ENCODE assay signal across 8 cellular contexts in the genomic region with DNA sequence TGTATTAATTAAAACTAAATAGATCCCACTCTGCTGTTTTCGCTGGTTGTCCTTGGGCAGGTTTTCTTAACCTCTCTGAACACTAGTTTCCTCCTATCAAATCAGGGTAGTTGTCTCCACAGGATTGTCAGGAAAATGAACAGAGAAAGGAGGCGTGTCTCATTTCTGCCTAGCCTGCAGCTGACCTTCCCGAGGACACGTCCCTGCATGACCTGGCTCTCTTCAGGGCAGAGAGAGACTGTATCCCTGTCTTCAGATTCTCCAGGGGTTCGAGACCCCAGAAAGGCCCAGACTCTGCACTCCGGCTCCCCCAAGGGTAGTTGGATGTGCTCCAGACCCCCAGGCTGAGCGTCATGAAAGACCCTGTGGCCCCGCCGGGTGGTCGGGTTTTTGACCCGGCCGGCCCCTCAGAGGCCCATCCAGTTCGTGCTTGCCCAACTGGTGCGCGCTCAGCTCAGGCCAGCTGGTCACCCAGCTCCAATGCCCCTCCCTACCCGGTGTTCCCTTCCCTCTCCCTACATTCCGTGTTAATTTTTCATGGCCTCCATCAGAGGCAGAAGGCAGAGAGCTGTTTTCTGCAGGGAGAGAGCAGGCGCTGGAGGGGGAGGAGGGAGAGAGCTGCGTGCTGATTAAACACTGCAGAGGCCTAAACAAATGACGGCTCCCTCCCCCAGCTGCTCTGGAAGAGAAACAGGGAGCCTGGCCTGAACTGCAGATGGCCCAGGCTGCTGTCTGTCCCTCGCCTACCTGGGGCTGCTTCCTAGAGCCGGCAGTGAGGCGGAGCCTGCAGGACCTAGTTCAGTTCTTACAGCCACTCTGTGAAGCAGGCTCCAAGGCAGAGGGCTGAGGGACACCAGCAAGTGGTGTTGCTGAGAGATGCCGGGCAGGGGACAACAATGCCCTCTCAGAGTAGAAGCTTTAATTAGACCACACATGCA.
DNase-seq lines count a peak whose midpoint lies in the region; ATAC-seq and TF ChIP-seq lines count a peak whose summit lies in the region.

No MANE protein-coding gene starts in this region.

- POLR2A ChIA-PET in activated CD8-positive, alpha-beta T cell treated with anti-CD3 and anti-CD28 coated beads for 36 hours (lab: Charles Lee), result interaction anchor here (0.6 to 1.8 kb wide), 4 partner anchors 11 to 114 kb away, joined by 3 to 5 read pairs (median 3); no protein-coding TSS in a partner anchor

- H3K27me3 ChIP-seq in layer of hippocampus (ENCODE audit: control insufficient read depth, insufficient read depth, low read length), result no peaks in the 10 kb centered on the region
- no peaks in the 10 kb centered on the region for H3K27me3 ChIP-seq in tibial nerve

- 30 to 34% methylated on average over 24 of the region's 24 CpGs for WGBS in tibial nerve, 2 donors

- no peaks in the 10 kb centered on the region for H3K36me3 Mint-ChIP-seq in activated CD8-positive, alpha-beta T cell treated with anti-CD3 and anti-CD28 coated beads for 36 hours (ENCODE audit: low read depth)

- CTCF ChIA-PET in activated CD8-positive, alpha-beta T cell treated with anti-CD3 and anti-CD28 coated beads for 36 hours (lab: Charles Lee), result no interaction called here

- intact Hi-C loops in activated CD8-positive, alpha-beta T cell treated with anti-CD3 and anti-CD28 coated beads for 36 hours (cut with micrococcal nuclease), result no loop called here

- H3K27ac ChIP-seq in layer of hippocampus (ENCODE audit: low read depth, low read length), result peak overlapping the region; percentile 83
- H3K27ac ChIP-seq in tibial nerve, result peak overlapping the region in 3 of 4 donors; percentile 27 to 75 (median 70)

- TF ChIP-seq CTCF in tibial nerve (IDR thresholded peaks at IDR 0.05), result no peak
- TF ChIP-seq CTCF in activated CD8-positive, alpha-beta T cell treated with anti-CD3 and anti-CD28 coated beads for 36 hours (IDR thresholded peaks at IDR 0.05), result no peak

- H3K27ac Mint-ChIP-seq in activated CD8-positive, alpha-beta T cell treated with anti-CD3 and anti-CD28 coated beads for 36 hours, result no peak overlapping the region

- H3K9me3 ChIP-seq in tibial nerve, result no peaks in the 10 kb centered on the region

- no peaks in the 10 kb centered on the region for H3K27me3 Mint-ChIP-seq in activated CD8-positive, alpha-beta T cell treated with anti-CD3 and anti-CD28 coated beads for 36 hours

- no peak overlapping the region for H3K4me3 Mint-ChIP-seq in activated CD8-positive, alpha-beta T cell treated with anti-CD3 and anti-CD28 coated beads for 36 hours

- H3K4me3 ChIP-seq in tibial nerve, result no peak overlapping the region

- no peak for TF ChIP-seq POLR2A in tibial nerve (IDR thresholded peaks at IDR 0.05)

- peaks cover 0 to 87% (median 35%) of the 10 kb centered on the region in 4 donors for H3K4me1 ChIP-seq in tibial nerve

- peaks cover 15% of the 10 kb centered on the region for H3K4me1 Mint-ChIP-seq in activated CD8-positive, alpha-beta T cell treated with anti-CD3 and anti-CD28 coated beads for 36 hours (ENCODE audit: low read depth)

- ATAC-seq in GM21526 (IDR thresholded peaks at IDR 0.05; ENCODE audit: low FRiP score, unreplicated experiment) (no peak), HG03520 (IDR thresholded peaks at IDR 0.05; ENCODE audit: unreplicated experiment) (no peak)
- no peak for ATAC-seq in activated CD8-positive, alpha-beta T cell treated with anti-CD3 and anti-CD28 coated beads for 36 hours

- no peak for TF ChIP-seq EP300 in tibial nerve (IDR thresholded peaks at IDR 0.05)

- peaks cover 0 to 26% (median 0%) of the 10 kb centered on the region in 3 donors for H3K36me3 ChIP-seq in tibial nerve

- DNase-seq in NCI-H524 (lab: John Stamatoyannopoulos, UW) (peak; percentile 36 to 63), NCI-H524 treated with DMSO at 0.1 percent for 48 hours (lab: John Stamatoyannopoulos, UW) (no peak), anterior cingulate cortex (lab: John Stamatoyannopoulos, UW) (peak in 38 of 58 donors; percentile 23 to 83 (median 52)), tibial nerve (ENCODE audit: low spot score in 2 of 2) (no peak)
- DNase-seq in activated CD8-positive, alpha-beta T cell treated with anti-CD3 and anti-CD28 coated beads for 36 hours, result no peak

- no peaks in the 10 kb centered on the region for H3K9me3 Mint-ChIP-seq in activated CD8-positive, alpha-beta T cell treated with anti-CD3 and anti-CD28 coated beads for 36 hours

Comparison
In these comparisons a context has a peak if more than half of its experiments do, and no peak if none do; other contexts are left out.
1. DNase-seq: peak in NCI-H524 (2 of 2) and anterior cingulate cortex (38 of 58); none in NCI-H524 treated with DMSO at 0.1 percent for 48 hours (single experiment), tibial nerve (0 of 2) and activated CD8-positive, alpha-beta T cell treated with anti-CD3 and anti-CD28 coated beads for 36 hours (single experiment).